25 cellular contexts compared by ENCODE assay signal in the genomic region with DNA sequence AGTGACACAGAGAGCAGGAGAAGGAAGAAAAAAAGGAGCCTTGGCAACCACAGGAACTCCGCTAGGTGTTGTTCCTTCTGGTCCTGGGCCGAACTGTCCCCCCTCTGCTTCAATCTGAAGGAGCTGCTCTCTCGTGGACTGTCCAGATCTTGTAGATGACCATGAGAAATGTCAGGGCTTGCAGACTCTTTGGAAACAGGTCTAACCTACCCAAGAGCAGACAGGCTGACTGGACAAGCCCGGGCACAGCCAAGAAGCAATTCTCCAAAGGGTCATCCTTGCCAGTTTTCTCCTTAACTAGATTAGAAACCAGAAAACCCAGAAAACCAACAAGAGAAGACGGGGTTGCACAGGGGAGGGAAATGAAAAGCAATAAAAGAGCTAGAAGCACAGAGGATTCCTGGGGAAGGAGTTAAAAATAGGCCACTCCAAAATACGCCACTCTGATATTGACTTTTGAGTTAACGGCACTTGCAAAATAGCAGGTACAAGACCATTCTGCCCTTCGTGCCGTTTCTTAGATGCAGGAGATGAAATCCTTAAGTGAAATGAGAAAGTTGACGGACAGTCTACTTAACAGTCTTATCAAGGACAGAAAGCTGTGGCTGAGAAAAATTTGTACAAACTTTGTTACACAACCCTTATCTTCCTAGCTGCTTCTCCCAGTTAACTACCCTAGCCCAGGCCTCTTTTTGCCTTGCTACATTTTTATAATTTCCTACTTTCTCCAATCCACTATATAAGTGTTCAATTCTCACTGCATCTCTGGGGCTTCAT. TPM values are rescaled to one million over a fixed set of nuclear protein-coding genes. Genes with fewer than 3 reads are reported as not detected.
DNase-seq lines count a peak whose midpoint lies in the region; ATAC-seq and TF ChIP-seq lines count a peak whose summit lies in the region.
"Had no signal": no experiment of that assay in that cellular context is flagged by ENCODE, and none has a peak within 500 bp of the region (broad histone marks: within the 10 kb centered on the region; RNA-seq: fewer than 3 reads in every experiment).

No MANE protein-coding gene starts in this region.

- H3K36me3 ChIP-seq in trophoblast cell (ENCODE audit: control insufficient read depth in 1 of 2, insufficient read depth in 2 of 2, low read length in 2 of 2), result peaks cover 11 to 20% of the 10 kb centered on the region in 2 experiments
- H3K36me3 ChIP-seq: BLaER1, prostate gland, right lobe of liver, SJCRH30 had no signal

- H3K27ac Mint-ChIP-seq in activated T-helper 17 cell treated with anti-CD3 and anti-CD28 coated beads, Interleukin-2, amount 50 U/mL, for 72 hours, result no peak overlapping the region
- H3K27ac Mint-ChIP-seq: activated naive CD4-positive, alpha-beta T cell treated with anti-CD3 and anti-CD28 coated beads, Interleukin-2, amount 50 U/mL, for 72 hours; mesothelial cell of epicardium had no signal

- H2BK5ac ChIP-seq in trophoblast cell (ENCODE audit: low read depth, low read length, poor library complexity), result peak overlapping the region; percentile 16

- no peak overlapping the region for H3K4me2 ChIP-seq in trophoblast cell (ENCODE audit: low read length)
- H3K4me2 ChIP-seq: BLaER1 had no signal

- no peak overlapping the region for H3K4me3 Mint-ChIP-seq in activated T-helper 17 cell treated with anti-CD3 and anti-CD28 coated beads, Interleukin-2, amount 50 U/mL, for 72 hours
- H3K4me3 Mint-ChIP-seq: mesothelial cell of epicardium, naive B cell had no signal

- no peak overlapping the region for H4K12ac ChIP-seq in trophoblast cell (ENCODE audit: low read depth, low read length)

- H3K23ac ChIP-seq in trophoblast cell (ENCODE audit: low read length), result no peak overlapping the region

- peak overlapping the region; percentile 48 for H4K8ac ChIP-seq in trophoblast cell (ENCODE audit: low read depth, low read length)

- WGBS in trophoblast cell (ENCODE audit: extremely low coverage, insufficient coverage, insufficient read length), result no CpG with 5 or more reads among the region's 10 CpGs

- H3K9me3 ChIP-seq in trophoblast cell (ENCODE audit: insufficient read depth, low read depth, low read length), result no peaks in the 10 kb centered on the region
- H3K9me3 ChIP-seq: ascending aorta, BLaER1, prostate gland, right lobe of liver, SJCRH30, tibial artery had no signal

- TF ChIP-seq POLR2A in erythroblast (IDR thresholded peaks at IDR 0.05; ENCODE audit: low read length), result no peak

- H3K4me1 ChIP-seq in trophoblast cell (ENCODE audit: control insufficient read depth in 1 of 2, insufficient read depth in 2 of 2, low read length in 2 of 2), result peaks cover 17 to 24% of the 10 kb centered on the region in 2 experiments
- H3K4me1 ChIP-seq: BLaER1, prostate gland, SJCRH30 had no signal

- H2BK120ac ChIP-seq in trophoblast cell (ENCODE audit: insufficient read depth, low read length, poor library complexity), result peak overlapping the region; percentile 25

- peak overlapping the region; percentile 28 for H3K27ac ChIP-seq in trophoblast cell (ENCODE audit: low read depth, low read length)
- H3K27ac ChIP-seq: ascending aorta, BLaER1, right lobe of liver, SJCRH30 had no signal

- DNase-seq in OCI-M1 (lab: John Stamatoyannopoulos, UW), result peak; percentile 63
- peak; percentile 87 for DNase-seq in amniotic epithelial cell (ENCODE audit: low read depth)
- peak; percentile 62 to 66 for DNase-seq in erythroblast (lab: John Stamatoyannopoulos, UW)
- no peak for DNase-seq in trophoblast cell
- no peak for DNase-seq in dermis blood vessel endothelial cell
- DNase-seq: activated CD4-positive, alpha-beta T cell treated with anti-CD3 and anti-CD28 coated beads for 48 hours; dorsolateral prefrontal cortex; HCEC 1CT; left ventricle myocardium superior; naive B cell; NCI-H2107; NCI-H446 treated with DMSO at 0.1 percent for 48 hours; NCI-H774; occipital lobe; right lobe of liver; SJCRH30; stimulated activated CD4-positive, alpha-beta T cell treated with anti-CD3 and anti-CD28 coated beads, Interleukin-2, amount 100 ng/mL, for 48 hours; tibial artery had no signal

- H3K14ac ChIP-seq in trophoblast cell (ENCODE audit: low read length), result no peak overlapping the region

- H3K36me3 Mint-ChIP-seq in activated T-helper 17 cell treated with anti-CD3 and anti-CD28 coated beads, Interleukin-2, amount 50 U/mL, for 72 hours (ENCODE audit: low read depth), result peaks cover 53% of the 10 kb centered on the region

- peaks cover 4% of the 10 kb centered on the region for H3K27me3 Mint-ChIP-seq in activated T-helper 17 cell treated with anti-CD3 and anti-CD28 coated beads, Interleukin-2, amount 50 U/mL, for 72 hours

- H3K4me3 ChIP-seq in trophoblast cell (ENCODE audit: low read depth, low read length), result no peak overlapping the region
- H3K4me3 ChIP-seq: ascending aorta, BLaER1, dorsolateral prefrontal cortex, prostate gland, right lobe of liver, SJCRH30, tibial artery had no signal

- peaks cover 8% of the 10 kb centered on the region for H3K79me2 ChIP-seq in trophoblast cell (ENCODE audit: control insufficient read depth, insufficient read depth, low read length, poor library complexity)

- no peak overlapping the region for H3K9ac ChIP-seq in trophoblast cell (ENCODE audit: low read length)
- H3K9ac ChIP-seq: BLaER1 had no signal

- peak overlapping the region; percentile 60 for H3K18ac ChIP-seq in trophoblast cell (ENCODE audit: low read length)

- H3K79me1 ChIP-seq in trophoblast cell (ENCODE audit: low read length), result peaks cover 7% of the 10 kb centered on the region

- peaks cover 41% of the 10 kb centered on the region for H3K4me1 Mint-ChIP-seq in activated T-helper 17 cell treated with anti-CD3 and anti-CD28 coated beads, Interleukin-2, amount 50 U/mL, for 72 hours

- H3K4ac ChIP-seq in trophoblast cell (ENCODE audit: low read depth, low read length), result peak overlapping the region; percentile 37

- no peak overlapping the region for H2AK5ac ChIP-seq in trophoblast cell (ENCODE audit: low read length)

- ATAC-seq in HG03442 (IDR thresholded peaks at IDR 0.05; ENCODE audit: unreplicated experiment), result no peak
- ATAC-seq in activated T-helper 17 cell treated with anti-CD3 and anti-CD28 coated beads, Interleukin-2, amount 50 U/mL, for 72 hours (replicated peaks), result no peak
- ATAC-seq: activated naive CD4-positive, alpha-beta T cell treated with anti-CD3 and anti-CD28 coated beads, Interleukin-2, amount 50 U/mL, for 72 hours; left ventricle myocardium superior; right lobe of liver had no signal

- peak overlapping the region; percentile 25 for H2AFZ ChIP-seq in trophoblast cell (ENCODE audit: insufficient read depth, low read length, poor library complexity)

- H4K91ac ChIP-seq in trophoblast cell (ENCODE audit: low read depth, low read length), result peak overlapping the region; percentile 54

- H3K9me3 Mint-ChIP-seq in activated T-helper 17 cell treated with anti-CD3 and anti-CD28 coated beads, Interleukin-2, amount 50 U/mL, for 72 hours, result no peaks in the 10 kb centered on the region

- H3K27me3 ChIP-seq in trophoblast cell (ENCODE audit: insufficient read depth, low read length), result no peaks in the 10 kb centered on the region
- H3K27me3 ChIP-seq: ascending aorta, dorsolateral prefrontal cortex, right lobe of liver, SJCRH30, tibial artery had no signal

- no peak overlapping the region for H2BK12ac ChIP-seq in trophoblast cell (ENCODE audit: low read length)

RNA-seq across cellular contexts. Expression of a gene that starts 5.8 kb away (rescaled TPM):
- polyA plus RNA-seq in trophoblast cell (2013), result 6.8 and 7.2 TPM in 2 replicates
- 0.19 and 0.34 TPM in 2 replicates for total RNA-seq in dermis blood vessel endothelial cell
- 1 to 10 TPM in 1 of 2 donors, under 1 TPM in 1; 0.91 to 3.9 TPM for total RNA-seq in activated T-helper 17 cell treated with anti-CD3 and anti-CD28 coated beads, Interleukin-2, amount 50 U/mL, for 72 hours

Comparison
In these comparisons a context has a peak if more than half of its experiments do, and no peak if none do; other contexts are left out.
1. DNase-seq: peak in OCI-M1 (single experiment), amniotic epithelial cell (single experiment) and erythroblast (2 of 2); none in trophoblast cell (0 of 2) and dermis blood vessel endothelial cell (single experiment).